ENCODE assay signal across 8 cellular contexts in genomic region chr2:216081012-216081411, GRCh38. TPM values are rescaled to one million over a fixed set of nuclear protein-coding genes. Genes with fewer than 3 reads are reported as not detected.
DNase-seq lines count a peak whose midpoint lies in the region; ATAC-seq and TF ChIP-seq lines count a peak whose summit lies in the region.

No MANE protein-coding gene starts in this region.

- H3K36me3 ChIP-seq in suprapubic skin, result no peaks in the 10 kb centered on the region

- no peaks in the 10 kb centered on the region for H3K9me3 ChIP-seq in suprapubic skin

- peak overlapping the region; percentile 81 for H3K4me3 Mint-ChIP-seq in activated CD4-positive, alpha-beta T cell treated with anti-CD3 and anti-CD28 coated beads for 36 hours
- peak overlapping the region; percentile 99 for H3K4me3 Mint-ChIP-seq in activated T-helper 1 cell treated with anti-CD3 and anti-CD28 coated beads, Interleukin-12 subunit alpha, Interleukin-12 subunit beta, Interleukin-2, Interleukin-4 antibody, amounts not matched to agents 30 ng/mL and 10 ng/mL and 1 ng/mL, durations not matched to agents 14 hours and 24 hours and 36 hours
- peak overlapping the region; percentile 90 to 99 (median 96) for H3K4me3 Mint-ChIP-seq in immature natural killer cell

- 13% methylated on average over 1 of the region's 1 CpG for WGBS in suprapubic skin

- peak overlapping the region; percentile 81 for H3K27ac Mint-ChIP-seq in activated CD4-positive, alpha-beta T cell treated with anti-CD3 and anti-CD28 coated beads for 36 hours
- H3K27ac Mint-ChIP-seq in activated T-helper 1 cell treated with anti-CD3 and anti-CD28 coated beads, Interleukin-12 subunit alpha, Interleukin-12 subunit beta, Interleukin-2, Interleukin-4 antibody, amounts not matched to agents 30 ng/mL and 10 ng/mL and 1 ng/mL, durations not matched to agents 14 hours and 24 hours and 36 hours, result peak overlapping the region; percentile 84
- H3K27ac Mint-ChIP-seq in immature natural killer cell, result peak overlapping the region; percentile 49 to 94 (median 91)

- H3K4me3 ChIP-seq in suprapubic skin, result peak overlapping the region; percentile 68

- H3K4me1 Mint-ChIP-seq in activated CD4-positive, alpha-beta T cell treated with anti-CD3 and anti-CD28 coated beads for 36 hours, result peaks cover 55% of the 10 kb centered on the region
- H3K4me1 Mint-ChIP-seq in activated T-helper 1 cell treated with anti-CD3 and anti-CD28 coated beads, Interleukin-12 subunit alpha, Interleukin-12 subunit beta, Interleukin-2, Interleukin-4 antibody, amounts not matched to agents 30 ng/mL and 10 ng/mL and 1 ng/mL, durations not matched to agents 14 hours and 24 hours and 36 hours (ENCODE audit: low read depth), result peaks cover 44% of the 10 kb centered on the region
- peaks cover 53 to 60% of the 10 kb centered on the region in 2 donors for H3K4me1 Mint-ChIP-seq in immature natural killer cell

- peaks cover 2% of the 10 kb centered on the region for H3K36me3 Mint-ChIP-seq in activated CD4-positive, alpha-beta T cell treated with anti-CD3 and anti-CD28 coated beads for 36 hours (ENCODE audit: low read depth)
- peaks cover 10% of the 10 kb centered on the region for H3K36me3 Mint-ChIP-seq in activated T-helper 1 cell treated with anti-CD3 and anti-CD28 coated beads, Interleukin-12 subunit alpha, Interleukin-12 subunit beta, Interleukin-2, Interleukin-4 antibody, amounts not matched to agents 30 ng/mL and 10 ng/mL and 1 ng/mL, durations not matched to agents 14 hours and 24 hours and 36 hours (ENCODE audit: low read depth)
- no peaks in the 10 kb centered on the region for H3K36me3 Mint-ChIP-seq in immature natural killer cell

- TF ChIP-seq CTCF in suprapubic skin (IDR thresholded peaks at IDR 0.05), result no peak

- no peaks in the 10 kb centered on the region for H3K9me3 Mint-ChIP-seq in activated CD4-positive, alpha-beta T cell treated with anti-CD3 and anti-CD28 coated beads for 36 hours (ENCODE audit: low read depth)
- H3K9me3 Mint-ChIP-seq in activated T-helper 1 cell treated with anti-CD3 and anti-CD28 coated beads, Interleukin-12 subunit alpha, Interleukin-12 subunit beta, Interleukin-2, Interleukin-4 antibody, amounts not matched to agents 30 ng/mL and 10 ng/mL and 1 ng/mL, durations not matched to agents 14 hours and 24 hours and 36 hours, result no peaks in the 10 kb centered on the region
- no peaks in the 10 kb centered on the region for H3K9me3 Mint-ChIP-seq in immature natural killer cell

- H3K27me3 ChIP-seq in suprapubic skin, result no peaks in the 10 kb centered on the region

- H3K4me1 ChIP-seq in suprapubic skin, result peaks cover 17% of the 10 kb centered on the region

- no peak for DNase-seq in activated CD4-positive, alpha-beta T cell treated with anti-CD3 and anti-CD28 coated beads for 36 hours
- DNase-seq in activated CD4-positive, alpha-beta T cell treated with anti-CD3 and anti-CD28 coated beads for 4 hours, result no peak
- no peak for DNase-seq in activated T-helper 1 cell treated with anti-CD3 and anti-CD28 coated beads, Interleukin-12 subunit alpha, Interleukin-12 subunit beta, Interleukin-2, Interleukin-4 antibody, amounts not matched to agents 30 ng/mL and 10 ng/mL and 1 ng/mL, durations not matched to agents 14 hours and 24 hours and 36 hours (ENCODE audit: low spot score)
- DNase-seq in immature natural killer cell (no peak), suprapubic skin (ENCODE audit: low spot score in 2 of 2) (no peak), NCI-H1092 (lab: John Stamatoyannopoulos, UW) (no peak), NCI-H146 (lab: John Stamatoyannopoulos, UW) (no peak), SK-N-DZ (ENCODE audit: low spot score) (no peak)

- no peak for TF ChIP-seq POLR2A in suprapubic skin (IDR thresholded peaks at IDR 0.05)

- H3K27me3 Mint-ChIP-seq in activated CD4-positive, alpha-beta T cell treated with anti-CD3 and anti-CD28 coated beads for 36 hours, result no peaks in the 10 kb centered on the region
- no peaks in the 10 kb centered on the region for H3K27me3 Mint-ChIP-seq in activated T-helper 1 cell treated with anti-CD3 and anti-CD28 coated beads, Interleukin-12 subunit alpha, Interleukin-12 subunit beta, Interleukin-2, Interleukin-4 antibody, amounts not matched to agents 30 ng/mL and 10 ng/mL and 1 ng/mL, durations not matched to agents 14 hours and 24 hours and 36 hours (ENCODE audit: insufficient read depth)
- peaks cover 5 to 16% (median 7%) of the 10 kb centered on the region in 3 donors for H3K27me3 Mint-ChIP-seq in immature natural killer cell (ENCODE audit: low read depth in 3 of 3)

- ATAC-seq in activated CD4-positive, alpha-beta T cell treated with anti-CD3 and anti-CD28 coated beads for 36 hours, result peak; percentile 1

- intact Hi-C loops in activated CD4-positive, alpha-beta T cell treated with anti-CD3 and anti-CD28 coated beads for 36 hours (cut with DNase I, micrococcal nuclease), result loop anchor here (1.0 to 5.0 kb wide), 4 partner anchors 28 to 417 kb away; partner anchors contain the start of genes XRCC5 (in 2 of the 2) and RPL37A (in 1 of the 2)
- intact Hi-C loops in activated T-helper 1 cell treated with anti-CD3 and anti-CD28 coated beads, Interleukin-12 subunit alpha, Interleukin-12 subunit beta, Interleukin-2, Interleukin-4 antibody, amounts not matched to agents 30 ng/mL and 10 ng/mL and 1 ng/mL, durations not matched to agents 14 hours and 24 hours and 36 hours (cut with micrococcal nuclease), result loop anchor here (1.0 to 5.0 kb wide), 7 partner anchors 8 to 769 kb away; partner anchors contain the start of genes ATIC, SMARCAL1 and XRCC5

- CTCF ChIA-PET in activated CD4-positive, alpha-beta T cell treated with anti-CD3 and anti-CD28 coated beads for 36 hours (lab: Charles Lee), result interaction anchor here (0.5 to 6.3 kb wide), 9 partner anchors 11 to 222 kb away, joined by 3 to 48 read pairs (median 4); partner anchors contain the start of gene XRCC5

- H3K27ac ChIP-seq in suprapubic skin, result no peak overlapping the region

- no peak for TF ChIP-seq EP300 in suprapubic skin (IDR thresholded peaks at IDR 0.05)

- POLR2A ChIA-PET in activated CD4-positive, alpha-beta T cell treated with anti-CD3 and anti-CD28 coated beads for 36 hours (lab: Charles Lee), result interaction anchor here (1.1 kb wide), 2 partner anchors 27 to 29 kb away, joined by 3 to 4 read pairs; no protein-coding TSS in a partner anchor

RNA-seq across cellular contexts. Expression of gene PECR, which starts 0.6 kb away (rescaled TPM):
- 10 to 100 TPM; 17.0 to 20.8 TPM for total RNA-seq in activated CD4-positive, alpha-beta T cell treated with anti-CD3 and anti-CD28 coated beads for 36 hours
- total RNA-seq in activated T-helper 1 cell treated with anti-CD3 and anti-CD28 coated beads, Interleukin-12 subunit alpha, Interleukin-12 subunit beta, Interleukin-2, Interleukin-4 antibody, amounts not matched to agents 30 ng/mL and 10 ng/mL and 1 ng/mL, durations not matched to agents 14 hours and 24 hours and 36 hours, result 14.0 and 17.6 TPM in 2 replicates
- polyA plus RNA-seq in immature natural killer cell, result 10 to 100 TPM; 23.2 to 32.4 (median 23.8) TPM
- total RNA-seq in suprapubic skin, result 10 to 100 TPM; 11.1 to 15.6 (median 11.9) TPM
- 25.1 and 39.7 TPM in 2 replicates for polyA plus RNA-seq in SK-N-DZ (2014; cell fraction: cytosol; rRNA removed)
- polyA plus RNA-seq in SK-N-DZ (2014; cell fraction: nucleus; rRNA removed), result 29.7 and 33.0 TPM in 2 replicates

RNA-seq across cellular contexts. Expression of gene TMEM169, which starts 0.7 kb away (rescaled TPM):
- 1 to 10 TPM; 1.6 to 1.8 TPM for total RNA-seq in activated CD4-positive, alpha-beta T cell treated with anti-CD3 and anti-CD28 coated beads for 36 hours
- total RNA-seq in activated T-helper 1 cell treated with anti-CD3 and anti-CD28 coated beads, Interleukin-12 subunit alpha, Interleukin-12 subunit beta, Interleukin-2, Interleukin-4 antibody, amounts not matched to agents 30 ng/mL and 10 ng/mL and 1 ng/mL, durations not matched to agents 14 hours and 24 hours and 36 hours, result 0.93 and 2.2 TPM in 2 replicates
- polyA plus RNA-seq in immature natural killer cell, result 1 to 10 TPM in 1 of 3 donors, under 1 TPM in 1, not detected in 1; 0.49 to 1.0 TPM
- total RNA-seq in suprapubic skin, result under 1 TPM in 3 of 4 donors, not detected in 1; 0.30 to 0.85 (median 0.72) TPM
- polyA plus RNA-seq in SK-N-DZ (2014; cell fraction: cytosol; rRNA removed), result 28.3 and 32.8 TPM in 2 replicates
- 11.1 and 16.1 TPM in 2 replicates for polyA plus RNA-seq in SK-N-DZ (2014; cell fraction: nucleus; rRNA removed)

RNA-seq across cellular contexts. Expression of gene XRCC5, which starts 28.1 kb away (rescaled TPM):
- 100 to 1,000 TPM; 395 to 536 TPM for total RNA-seq in activated CD4-positive, alpha-beta T cell treated with anti-CD3 and anti-CD28 coated beads for 36 hours
- 430 and 484 TPM in 2 replicates for total RNA-seq in activated T-helper 1 cell treated with anti-CD3 and anti-CD28 coated beads, Interleukin-12 subunit alpha, Interleukin-12 subunit beta, Interleukin-2, Interleukin-4 antibody, amounts not matched to agents 30 ng/mL and 10 ng/mL and 1 ng/mL, durations not matched to agents 14 hours and 24 hours and 36 hours
- 100 to 1,000 TPM; 301 to 350 (median 303) TPM for polyA plus RNA-seq in immature natural killer cell
- 100 to 1,000 TPM; 122 to 153 (median 136) TPM for total RNA-seq in suprapubic skin
- 469 and 473 TPM in 2 replicates for polyA plus RNA-seq in SK-N-DZ (2014; cell fraction: cytosol; rRNA removed)
- 187 and 227 TPM in 2 replicates for polyA plus RNA-seq in SK-N-DZ (2014; cell fraction: nucleus; rRNA removed)
